ENCODE assay signal across 19 cellular contexts in the genomic region with DNA sequence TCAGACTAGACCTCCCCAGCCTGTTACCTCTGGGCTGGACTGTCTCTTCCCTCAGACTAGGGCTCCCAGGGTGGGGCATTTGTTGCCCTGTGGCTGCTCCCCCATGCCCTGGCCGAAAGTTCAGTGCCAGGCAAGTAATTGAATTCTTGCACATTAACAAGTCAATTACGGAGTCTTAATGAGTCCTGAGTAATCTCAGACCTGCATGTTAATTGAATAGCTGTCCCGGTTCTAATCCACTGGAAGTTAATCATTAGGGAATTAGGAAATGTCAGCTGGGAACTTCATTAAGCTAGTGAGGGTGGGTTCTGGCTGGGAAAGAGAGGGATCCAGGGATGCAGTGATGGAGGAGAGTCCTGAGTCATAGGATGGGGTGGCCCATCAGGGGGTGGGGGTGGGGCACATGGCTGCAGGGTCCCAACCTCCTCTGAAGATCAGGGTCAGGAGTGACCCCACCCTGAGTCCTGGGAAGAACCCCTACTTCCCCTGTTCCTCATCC. TPM values are rescaled to one million over a fixed set of nuclear protein-coding genes. Genes with fewer than 3 reads are reported as not detected.
DNase-seq lines count a peak whose midpoint lies in the region; ATAC-seq and TF ChIP-seq lines count a peak whose summit lies in the region.
"Had no signal": no experiment of that assay in that cellular context is flagged by ENCODE, and none has a peak within 500 bp of the region (broad histone marks: within the 10 kb centered on the region; RNA-seq: fewer than 3 reads in every experiment).

No MANE protein-coding gene starts in this region.

- no peak overlapping the region for H3K23ac ChIP-seq in mesendoderm (ENCODE audit: low read length)

- no peak overlapping the region for H4K5ac ChIP-seq in mesendoderm (ENCODE audit: low read length)

- DNase-seq in cardiac septum (ENCODE audit: low spot score) (peak; percentile 6), heart right ventricle (no peak), SK-N-DZ (ENCODE audit: low spot score) (peak; percentile 41), mesendoderm (peak; percentile 27), sigmoid colon (peak; percentile 29), pons (ENCODE audit: low spot score) (no peak), islet precursor cell (no peak)
- DNase-seq in activated CD4-positive, alpha-beta T cell treated with anti-CD3 and anti-CD28 coated beads, Interleukin-2, amount 10 ng/mL, durations not matched to agents 24 days and 14 days = no peak
- DNase-seq: ACHN; Caco-2; CD8-positive, alpha-beta memory T cell; DMS53; GF-D8; HCEC 1CT; HFFc6 had no signal

- H3K36me3 ChIP-seq in heart right ventricle (no peaks in the 10 kb centered on the region), mesendoderm (ENCODE audit: control insufficient read depth, insufficient read depth, low read length) (no peaks in the 10 kb centered on the region), sigmoid colon (no peaks in the 10 kb centered on the region)

- no peak for TF ChIP-seq EP300 in sigmoid colon (IDR thresholded peaks at IDR 0.05)

- TF ChIP-seq CTCF in heart right ventricle (IDR thresholded peaks at IDR 0.05) (no peak), sigmoid colon (IDR thresholded peaks at IDR 0.05) (no peak)

- intact Hi-C loops in cardiac septum (cut with DNase I) (no loop called here), heart right ventricle (cut with DNase I) (no loop called here), sigmoid colon (cut with DNase I) (no loop called here)
- intact Hi-C loops in activated CD4-positive, alpha-beta T cell treated with anti-CD3 and anti-CD28 coated beads, Interleukin-2, amount 10 ng/mL, durations not matched to agents 24 days and 14 days (cut with micrococcal nuclease) = no loop called here

- H3K18ac ChIP-seq in mesendoderm (ENCODE audit: low read length) = no peak overlapping the region

- H3K56ac ChIP-seq in mesendoderm (ENCODE audit: low read length) = no peak overlapping the region

- H3K79me1 ChIP-seq in mesendoderm (ENCODE audit: low read length) = no peaks in the 10 kb centered on the region

- no peak overlapping the region for H2BK15ac ChIP-seq in mesendoderm (replicated peaks; ENCODE audit: low read depth)

- no peaks in the 10 kb centered on the region for H3K9me3 Mint-ChIP-seq in activated CD4-positive, alpha-beta T cell treated with anti-CD3 and anti-CD28 coated beads, Interleukin-2, amount 10 ng/mL, durations not matched to agents 24 days and 14 days
- H3K9me3 Mint-ChIP-seq: HFFc6 had no signal

- TF ChIP-seq POLR2A in sigmoid colon (IDR thresholded peaks at IDR 0.05) = no peak

- no peak overlapping the region for H2AK5ac ChIP-seq in mesendoderm (ENCODE audit: low read length)

- H3K36me3 Mint-ChIP-seq in activated CD4-positive, alpha-beta T cell treated with anti-CD3 and anti-CD28 coated beads, Interleukin-2, amount 10 ng/mL, durations not matched to agents 24 days and 14 days (ENCODE audit: low read depth) = no peaks in the 10 kb centered on the region
- H3K36me3 Mint-ChIP-seq: CD8-positive, alpha-beta memory T cell had no signal

- H3K27me3 ChIP-seq in heart right ventricle (peaks cover 0 to 36% (median 26%) of the 10 kb centered on the region in 7 donors), mesendoderm (ENCODE audit: insufficient read depth, low read length, poor library complexity) (no peaks in the 10 kb centered on the region), sigmoid colon (peaks cover 0 to 18% (median 4%) of the 10 kb centered on the region in 3 donors)

- no peak overlapping the region for H3K4me3 ChIP-seq in heart right ventricle
- no peak overlapping the region for H3K4me3 ChIP-seq in mesendoderm (ENCODE audit: low read length)
- no peak overlapping the region for H3K4me3 ChIP-seq in sigmoid colon

- H3K4me1 Mint-ChIP-seq in activated CD4-positive, alpha-beta T cell treated with anti-CD3 and anti-CD28 coated beads, Interleukin-2, amount 10 ng/mL, durations not matched to agents 24 days and 14 days = no peaks in the 10 kb centered on the region
- H3K4me1 Mint-ChIP-seq: B cell; CD8-positive, alpha-beta memory T cell had no signal

- no peak overlapping the region for H3K4me3 Mint-ChIP-seq in activated CD4-positive, alpha-beta T cell treated with anti-CD3 and anti-CD28 coated beads, Interleukin-2, amount 10 ng/mL, durations not matched to agents 24 days and 14 days
- H3K4me3 Mint-ChIP-seq: B cell; CD8-positive, alpha-beta memory T cell; HFFc6 had no signal

- H3K79me2 ChIP-seq in mesendoderm (ENCODE audit: control insufficient read depth, insufficient read depth, low read length) = no peaks in the 10 kb centered on the region

- H3K27ac Mint-ChIP-seq in activated CD4-positive, alpha-beta T cell treated with anti-CD3 and anti-CD28 coated beads, Interleukin-2, amount 10 ng/mL, durations not matched to agents 24 days and 14 days = no peak overlapping the region
- H3K27ac Mint-ChIP-seq: B cell; CD8-positive, alpha-beta memory T cell; HFFc6 had no signal

- H3K4me2 ChIP-seq in mesendoderm (ENCODE audit: low read length) = no peak overlapping the region

- H3K4me1 ChIP-seq in heart right ventricle = no peaks in the 10 kb centered on the region
- H3K4me1 ChIP-seq in mesendoderm (ENCODE audit: control insufficient read depth, low read depth, low read length) = no peaks in the 10 kb centered on the region
- no peaks in the 10 kb centered on the region for H3K4me1 ChIP-seq in sigmoid colon
- H3K4me1 ChIP-seq: Caco-2 had no signal

- 40 to 43% methylated on average over 3 of the region's 3 CpGs for WGBS in heart right ventricle, 2 donors
- no CpG with 5 or more reads among the region's 3 CpGs for WGBS in mesendoderm (ENCODE audit: extremely low coverage, insufficient coverage, low lambda C conversion rate)
- WGBS in sigmoid colon, 2 donors = 29 to 64% methylated on average over 3 of the region's 3 CpGs

- no peak overlapping the region for H3K4ac ChIP-seq in mesendoderm (ENCODE audit: low read depth, low read length)

- no peak overlapping the region for H3K27ac ChIP-seq in heart right ventricle
- H3K27ac ChIP-seq in mesendoderm (ENCODE audit: low read depth, low read length) = no peak overlapping the region
- no peak overlapping the region for H3K27ac ChIP-seq in sigmoid colon

- no peak overlapping the region for H3K9ac ChIP-seq in mesendoderm (ENCODE audit: low read length)

- no peak overlapping the region for H2BK120ac ChIP-seq in mesendoderm (ENCODE audit: low read depth, low read length)

- peaks cover 4% of the 10 kb centered on the region for H3K27me3 Mint-ChIP-seq in activated CD4-positive, alpha-beta T cell treated with anti-CD3 and anti-CD28 coated beads, Interleukin-2, amount 10 ng/mL, durations not matched to agents 24 days and 14 days

- no peak overlapping the region for H4K8ac ChIP-seq in mesendoderm (ENCODE audit: low read depth, low read length)

- ATAC-seq in heart right ventricle = no peak

- H3K9me3 ChIP-seq in heart right ventricle (peaks cover 0 to 22% (median 0%) of the 10 kb centered on the region in 11 donors), sigmoid colon (peaks cover 0 to 2% (median 0%) of the 10 kb centered on the region in 4 donors)
- H3K9me3 ChIP-seq: Caco-2 had no signal

- H2BK5ac ChIP-seq in mesendoderm (ENCODE audit: low read length) = no peak overlapping the region

RNA-seq across cellular contexts. Expression of gene CSF3R, which starts 47.1 kb away (rescaled TPM):
- 11.8 TPM for total RNA-seq in cardiac septum
- 10 to 100 TPM in 1 of 10 donors, 1 to 10 TPM in 9; 1.8 to 13.9 (median 4.5) TPM for total RNA-seq in heart right ventricle
- polyA plus RNA-seq in heart right ventricle = 1 to 10 TPM; 2.0 to 4.2 TPM
- polyA plus RNA-seq in SK-N-DZ (2014; cell fraction: cytosol; rRNA removed) = 1.3 and 2.0 TPM in 2 replicates
- 0.37 and 1.6 TPM in 2 replicates for polyA plus RNA-seq in SK-N-DZ (2014; cell fraction: nucleus; rRNA removed)
- 0.11 TPM for polyA plus RNA-seq in mesendoderm (2013, experiment 1 of 2)
- polyA plus RNA-seq in mesendoderm (2013, experiment 2 of 2) = 0.31 TPM
- 1 to 10 TPM; 7.5 to 9.1 (median 8.6) TPM for total RNA-seq in sigmoid colon
- 1 to 10 TPM; 3.9 to 4.2 (median 3.9) TPM for polyA plus RNA-seq in sigmoid colon
- total RNA-seq in activated CD4-positive, alpha-beta T cell treated with anti-CD3 and anti-CD28 coated beads, Interleukin-2, amount 10 ng/mL, durations not matched to agents 24 days and 14 days = 0.07 and 0.16 TPM in 2 replicates
- total RNA-seq: A172, H1, HFFc6, HT1080 had no signal
- polyA plus RNA-seq: CD8-positive, alpha-beta memory T cell; H1 had no signal

Comparison
In these comparisons a context has a peak if more than half of its experiments do, and no peak if none do; other contexts are left out.
1. DNase-seq: peak in cardiac septum (single experiment), SK-N-DZ (single experiment), mesendoderm (single experiment) and sigmoid colon (single experiment); none in heart right ventricle (0 of 2), pons (single experiment), islet precursor cell (single experiment) and activated CD4-positive, alpha-beta T cell treated with anti-CD3 and anti-CD28 coated beads, Interleukin-2, amount 10 ng/mL, durations not matched to agents 24 days and 14 days (single experiment).